In the genomic region with DNA sequence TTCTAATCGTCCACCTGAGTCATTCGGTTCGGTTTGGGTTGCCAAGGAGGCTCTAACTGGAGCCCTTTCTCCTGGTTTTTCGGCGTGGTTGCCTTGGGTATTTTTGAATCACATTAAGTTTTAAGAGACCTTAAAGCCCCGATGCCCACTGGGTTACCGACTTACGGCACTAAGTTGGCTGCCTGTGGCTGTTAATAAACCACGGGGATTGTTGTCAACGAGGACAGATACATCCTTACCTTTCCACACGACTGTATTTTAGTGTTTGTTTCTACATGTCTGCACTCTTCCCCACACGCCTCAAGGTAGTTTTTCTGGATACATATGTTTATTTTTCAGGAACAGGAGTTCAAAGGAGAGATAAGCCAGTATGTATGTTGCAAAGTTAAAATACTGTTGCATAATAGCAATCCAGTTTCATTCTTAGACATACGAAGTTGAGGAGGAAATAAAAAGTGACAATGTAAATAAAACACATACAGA, we compare ENCODE assay signal across 7 cellular contexts. TPM values are rescaled to one million over a fixed set of nuclear protein-coding genes. Genes with fewer than 3 reads are reported as not detected.
DNase-seq lines count a peak whose midpoint lies in the region; ATAC-seq, FAIRE-seq and TF ChIP-seq lines count a peak whose summit lies in the region.

No MANE protein-coding gene starts in this region.

- peak overlapping the region; percentile 16 for H3K27ac ChIP-seq in mesodermal cell (ENCODE audit: low read depth, low read length, severe bottlenecking)

- FAIRE-seq in GM12891 (lab: Jason Lieb, UNC): peak; percentile 79

- H3K4me1 ChIP-seq in mesodermal cell (ENCODE audit: control insufficient read depth, insufficient read depth, low read length, poor library complexity, severe bottlenecking): no peaks in the 10 kb centered on the region

- H3K27me3 Mint-ChIP-seq in brain: peaks cover 22% of the 10 kb centered on the region

- H3K4me3 ChIP-seq in NB4 (ENCODE audit: low read depth, low read length) (peak overlapping the region; percentile 81), mesodermal cell (ENCODE audit: extremely low read depth, insufficient read depth, low read length, poor library complexity, severe bottlenecking) (peak overlapping the region; percentile 98)

- TF ChIP-seq POLR2A in GM12891 (IDR thresholded peaks at IDR 0.05; ENCODE audit: low read depth, low read length): no peak
- no peak for TF ChIP-seq POLR2A in NB4 (IDR thresholded peaks at IDR 0.05; ENCODE audit: extremely low read depth, insufficient read length)

- no peak for DNase-seq in GM12891 (ENCODE audit: insufficient read length, low spot score)
- DNase-seq in NB4 (ENCODE audit: low read depth): peak; percentile 56
- no peak for DNase-seq in 8988T
- no peak for DNase-seq in SW 1271 (lab: John Stamatoyannopoulos, UW)

- peak overlapping the region; percentile 52 to 94 (median 78) for H3K27ac Mint-ChIP-seq in brain

- 0 to 4% methylated on average over 3 to 8 of the region's 13 CpGs for WGBS in mesodermal cell (ENCODE audit: insufficient coverage in 2 of 2), 2 experiments

- peak overlapping the region; percentile 91 to 97 (median 92) for H3K4me3 Mint-ChIP-seq in brain

- TF ChIP-seq CTCF in NB4 (IDR thresholded peaks at IDR 0.05; ENCODE audit: low read depth, low read length) (no peak), brain (conservative IDR thresholded peaks at IDR 0.05) (no peak)

- H3K4me1 Mint-ChIP-seq in brain: peaks cover 29% of the 10 kb centered on the region

- H3K9me3 Mint-ChIP-seq in brain: peaks cover 0 to 4% (median 0%) of the 10 kb centered on the region in 5 experiments

- ATAC-seq in GM21447 (IDR thresholded peaks at IDR 0.05; ENCODE audit: unreplicated experiment): no peak

- no peaks in the 10 kb centered on the region for H3K36me3 Mint-ChIP-seq in brain

- no peaks in the 10 kb centered on the region for H3K36me3 ChIP-seq in mesodermal cell (ENCODE audit: control insufficient read depth, insufficient read depth, low read length)

- H3K9me3 ChIP-seq in mesodermal cell (ENCODE audit: control insufficient read depth, low read length): no peaks in the 10 kb centered on the region

TF ChIP-seq in GM12891, 5 proteins besides CTCF, POLR2A, EP300 and RAD21:
- no peak for TF ChIP-seq TAF1 (IDR thresholded peaks at IDR 0.05; ENCODE audit: low read depth, low read length)
- TF ChIP-seq POLR2AphosphoS5 (IDR thresholded peaks at IDR 0.05; ENCODE audit: low read depth, low read length): no peak
- TF ChIP-seq SPI1 (IDR thresholded peaks at IDR 0.05; ENCODE audit: low read depth, low read length): no peak
- no peak for TF ChIP-seq PAX5 (IDR thresholded peaks at IDR 0.05; ENCODE audit: insufficient read depth, low read length, severe bottlenecking)
- no peak for TF ChIP-seq POU2F2 (IDR thresholded peaks at IDR 0.05; ENCODE audit: low read depth, low read length)

RNA-seq across cellular contexts. Expression of gene ANP32A, which starts 1.2 kb away (rescaled TPM):
- polyA plus RNA-seq in GM12891 (2012; ENCODE audit: low read depth, missing spikeins): 229 TPM
- 214 TPM for polyA plus RNA-seq in brain (ENCODE audit: insufficient read depth, low read depth, low replicate concordance)
- polyA plus RNA-seq in mesodermal cell (2013, experiment 1 of 2): 231 TPM
- 244 TPM for polyA plus RNA-seq in mesodermal cell (2013, experiment 2 of 2)
